In the genomic region with DNA sequence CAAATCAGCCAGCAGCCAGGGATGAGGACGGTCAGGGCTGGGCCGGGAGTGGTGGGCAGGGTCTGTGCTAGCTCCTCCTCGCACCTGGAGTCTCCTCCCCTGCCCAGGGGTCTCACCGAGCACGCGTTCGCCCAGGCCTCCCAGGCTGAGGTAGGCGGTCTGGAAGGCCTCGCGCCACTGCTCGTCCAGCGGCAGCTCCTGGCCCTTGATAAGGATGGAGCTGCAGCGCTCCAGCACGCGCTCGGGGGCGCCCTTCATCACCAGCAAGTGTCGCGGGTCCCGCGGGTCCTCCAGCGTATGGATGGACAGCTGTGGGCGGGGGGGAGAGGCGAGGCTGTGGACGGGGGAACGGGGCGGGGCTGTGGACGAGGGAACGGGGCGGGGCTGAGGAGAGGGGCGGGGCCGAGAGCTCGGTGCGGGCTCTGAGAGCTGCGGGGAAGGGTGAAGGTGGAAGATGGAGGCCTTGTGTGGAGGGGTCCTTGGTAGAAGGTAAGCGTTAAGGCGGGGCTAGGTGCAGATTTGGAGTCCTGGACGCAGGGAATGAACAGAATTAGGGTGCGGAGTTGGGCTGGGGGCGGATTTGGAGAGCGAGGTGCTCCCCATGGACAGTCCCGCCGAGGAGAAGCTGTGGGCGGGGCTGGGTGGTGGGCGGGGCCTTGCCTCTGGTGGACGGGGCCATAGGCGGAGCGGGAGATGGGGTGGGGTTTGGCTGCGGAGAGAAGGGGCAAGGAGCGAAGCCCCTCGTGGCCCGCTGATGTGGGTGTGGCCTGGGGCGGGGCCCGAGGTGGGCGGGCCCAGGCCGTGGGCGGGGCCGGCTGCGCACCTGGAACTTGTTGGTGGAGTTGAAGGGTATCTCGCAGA, we compare ENCODE assay signal across 8 cellular contexts. TPM values are rescaled to one million over a fixed set of nuclear protein-coding genes. Genes with fewer than 3 reads are reported as not detected.
DNase-seq lines count a peak whose midpoint lies in the region; ATAC-seq and TF ChIP-seq lines count a peak whose summit lies in the region.

No MANE protein-coding gene starts in this region.

- DNase-seq in Daoy (ENCODE audit: low read depth): peak; percentile 82
- DNase-seq in NCI-H524 treated with DMSO at 0.1 percent for 48 hours (lab: John Stamatoyannopoulos, UW): peak; percentile 11
- peak; percentile 32 for DNase-seq in activated T-helper 9 cell treated with anti-CD3 and anti-CD28 coated beads, Interleukin-2, amount 50 U/mL, for 16 hours (ENCODE audit: low read depth)
- peak; percentile 94 for DNase-seq in glutamatergic neuron
- peak; percentile 68 to 80 for DNase-seq in psoas muscle
- no peak for DNase-seq in NCI-H446 treated with DMSO at 0.1 percent for 48 hours (lab: John Stamatoyannopoulos, UW)
- DNase-seq in SW480 (ENCODE audit: low spot score): no peak

- H3K4me3 ChIP-seq in psoas muscle: peak overlapping the region; percentile 51

- H3K27ac Mint-ChIP-seq in glutamatergic neuron (ENCODE audit: unreplicated experiment): peak overlapping the region; percentile 64

- peak overlapping the region; percentile 91 for H3K4me3 Mint-ChIP-seq in glutamatergic neuron (ENCODE audit: unreplicated experiment)

- no peaks in the 10 kb centered on the region for H3K36me3 Mint-ChIP-seq in glutamatergic neuron (ENCODE audit: unreplicated experiment)

- WGBS in psoas muscle, 3 donors: 3 to 6% (median 4%) methylated on average over 39 to 60 of the region's 60 CpGs

- no peaks in the 10 kb centered on the region for H3K4me1 ChIP-seq in psoas muscle

- intact Hi-C loops in psoas muscle (cut with DNase I): no loop called here

- H3K9me3 Mint-ChIP-seq in glutamatergic neuron (ENCODE audit: unreplicated experiment): peaks cover 2% of the 10 kb centered on the region

- peaks cover 16% of the 10 kb centered on the region for H3K27me3 Mint-ChIP-seq in glutamatergic neuron (ENCODE audit: unreplicated experiment)

- H3K4me1 Mint-ChIP-seq in glutamatergic neuron (ENCODE audit: low read depth, unreplicated experiment): no peaks in the 10 kb centered on the region

- H3K36me3 ChIP-seq in psoas muscle (ENCODE audit: insufficient read depth in 1 of 2, low read depth in 1 of 2): no peaks in the 10 kb centered on the region

- no peaks in the 10 kb centered on the region for H3K9me3 ChIP-seq in psoas muscle

- peak; percentile 67 to 92 (median 79) for ATAC-seq in psoas muscle
- no peak for ATAC-seq in GM18909 (IDR thresholded peaks at IDR 0.05; ENCODE audit: poor library complexity, unreplicated experiment)

- no peak overlapping the region for H3K27ac ChIP-seq in psoas muscle

- TF ChIP-seq CTCF in glutamatergic neuron (IDR thresholded peaks at IDR 0.05; ENCODE audit: partially characterized antibody, unreplicated experiment) (no peak), psoas muscle (IDR thresholded peaks at IDR 0.05) (no peak)

- H3K27me3 ChIP-seq in psoas muscle (ENCODE audit: insufficient read depth in 3 of 3, low read length in 2 of 3): peaks cover 0 to 47% (median 22%) of the 10 kb centered on the region in 3 donors

RNA-seq across cellular contexts. Expression of gene ATP4A, which starts 5.7 kb away (rescaled TPM):
- total RNA-seq in Daoy (2014; rRNA removed; shearing (Covaris generic)): not detected in 2 replicates
- total RNA-seq in glutamatergic neuron (ENCODE audit: unreplicated experiment) (0.32 TPM), psoas muscle (not detected)
- not detected for polyA plus RNA-seq in psoas muscle

RNA-seq across cellular contexts. Expression of gene TMEM147, which starts 12.3 kb away (rescaled TPM):
- 113 and 114 TPM in 2 replicates for total RNA-seq in Daoy (2014; rRNA removed; shearing (Covaris generic))
- total RNA-seq in glutamatergic neuron (ENCODE audit: unreplicated experiment) (67.2 TPM), psoas muscle (100 to 1,000 TPM in 1 of 4 donors, 10 to 100 TPM in 3; 77.1 to 103 (median 85.5) TPM)
- polyA plus RNA-seq in psoas muscle: 100 to 1,000 TPM; 143 to 245 (median 202) TPM

RNA-seq across cellular contexts. Expression of gene GAPDHS, which starts 24.5 kb away (rescaled TPM):
- not detected in 2 replicates for total RNA-seq in Daoy (2014; rRNA removed; shearing (Covaris generic))
- not detected for total RNA-seq in glutamatergic neuron (ENCODE audit: unreplicated experiment)
- not detected for total RNA-seq in psoas muscle
- not detected for polyA plus RNA-seq in psoas muscle

RNA-seq across cellular contexts. Expression of gene PMIS2, which starts 28.2 kb away (rescaled TPM):
- not detected in 2 replicates for total RNA-seq in Daoy (2014; rRNA removed; shearing (Covaris generic))
- total RNA-seq in glutamatergic neuron (ENCODE audit: unreplicated experiment) (not detected), psoas muscle (not detected)
- not detected for polyA plus RNA-seq in psoas muscle

RNA-seq across cellular contexts. Expression of gene SBSN, which starts 29.7 kb away (rescaled TPM):
- 0.11 TPM in 1 of 2 replicates, not detected in the other for total RNA-seq in Daoy (2014; rRNA removed; shearing (Covaris generic))
- total RNA-seq in glutamatergic neuron (ENCODE audit: unreplicated experiment) (0.29 TPM), psoas muscle (not detected)
- under 1 TPM in 1 of 3 donors, not detected in 2; 0.09 TPM for polyA plus RNA-seq in psoas muscle

Comparison
In these comparisons a context has a peak if more than half of its experiments do, and no peak if none do; other contexts are left out.
1. DNase-seq: peak in Daoy (single experiment), NCI-H524 treated with DMSO at 0.1 percent for 48 hours (single experiment), activated T-helper 9 cell treated with anti-CD3 and anti-CD28 coated beads, Interleukin-2, amount 50 U/mL, for 16 hours (single experiment), glutamatergic neuron (single experiment) and psoas muscle (2 of 2); none in NCI-H446 treated with DMSO at 0.1 percent for 48 hours (single experiment) and SW480 (single experiment).